In genomic region chr3:120306519-120307455, GRCh38 we compare ENCODE assay signal across 2 cellular contexts.
TF ChIP-seq lines count a peak whose summit lies in the region.

No MANE protein-coding gene starts in this region.

TF ChIP-seq in HCT116, 20 proteins besides CTCF, POLR2A, EP300 and RAD21:
- TF ChIP-seq MAX (IDR thresholded peaks at IDR 0.05) (no peak), EZH2 (IDR thresholded peaks at IDR 0.05) (no peak), ZFX (IDR thresholded peaks at IDR 0.05) (no peak), ZBTB33 (IDR thresholded peaks at IDR 0.05; ENCODE audit: extremely low read depth, insufficient replicate concordance, low read length) (no peak), SRF (IDR thresholded peaks at IDR 0.05; ENCODE audit: low read depth) (no peak), POLR2AphosphoS5 (IDR thresholded peaks at IDR 0.05; ENCODE audit: low read depth, low read length) (no peak), EGR1 (IDR thresholded peaks at IDR 0.05; ENCODE audit: low read depth) (no peak), YY1 (IDR thresholded peaks at IDR 0.05; ENCODE audit: extremely low read depth, insufficient replicate concordance, low read depth, low read length) (no peak), CBX3 (IDR thresholded peaks at IDR 0.05; ENCODE audit: low read depth) (no peak), TCF7L2 (IDR thresholded peaks at IDR 0.05; ENCODE audit: borderline replicate concordance, extremely low read depth, insufficient read depth, insufficient read length) (no peak), ZNF274 (IDR thresholded peaks at IDR 0.05; ENCODE audit: low read depth, low read length) (no peak), REST (IDR thresholded peaks at IDR 0.05; ENCODE audit: low read depth) (no peak), JUND (IDR thresholded peaks at IDR 0.05) (no peak), SIN3A (IDR thresholded peaks at IDR 0.05; ENCODE audit: low read depth) (no peak), EZH2phosphoT487 (IDR thresholded peaks at IDR 0.05; ENCODE audit: borderline replicate concordance) (no peak), CEBPB (IDR thresholded peaks at IDR 0.05; ENCODE audit: low read depth) (no peak), ELF1 (IDR thresholded peaks at IDR 0.05; ENCODE audit: borderline replicate concordance, low read depth) (no peak), ATF3 (IDR thresholded peaks at IDR 0.05) (no peak)

TF ChIP-seq in endothelial cell of umbilical vein, 7 proteins besides CTCF, POLR2A, EP300 and RAD21:
- TF ChIP-seq MYC (IDR thresholded peaks at IDR 0.05; ENCODE audit: low read depth, low read length): no peak
- TF ChIP-seq GATA2 (IDR thresholded peaks at IDR 0.05; ENCODE audit: insufficient read depth, insufficient read length, low read depth, low read length): no peak
- TF ChIP-seq FOS (IDR thresholded peaks at IDR 0.05; ENCODE audit: borderline replicate concordance, insufficient read depth, low read length): no peak
- no peak for TF ChIP-seq POLR2AphosphoS5 (IDR thresholded peaks at IDR 0.05; ENCODE audit: insufficient read depth, low read depth, low read length)
- TF ChIP-seq JUN (IDR thresholded peaks at IDR 0.05; ENCODE audit: borderline replicate concordance, insufficient read depth, insufficient read length, low read depth): no peak
- no peak for TF ChIP-seq EZH2 (IDR thresholded peaks at IDR 0.05; ENCODE audit: borderline replicate concordance, low read depth, low read length, severe bottlenecking)
- TF ChIP-seq MAX (IDR thresholded peaks at IDR 0.05; ENCODE audit: insufficient read depth, insufficient read length): no peak
